In the genomic region with DNA sequence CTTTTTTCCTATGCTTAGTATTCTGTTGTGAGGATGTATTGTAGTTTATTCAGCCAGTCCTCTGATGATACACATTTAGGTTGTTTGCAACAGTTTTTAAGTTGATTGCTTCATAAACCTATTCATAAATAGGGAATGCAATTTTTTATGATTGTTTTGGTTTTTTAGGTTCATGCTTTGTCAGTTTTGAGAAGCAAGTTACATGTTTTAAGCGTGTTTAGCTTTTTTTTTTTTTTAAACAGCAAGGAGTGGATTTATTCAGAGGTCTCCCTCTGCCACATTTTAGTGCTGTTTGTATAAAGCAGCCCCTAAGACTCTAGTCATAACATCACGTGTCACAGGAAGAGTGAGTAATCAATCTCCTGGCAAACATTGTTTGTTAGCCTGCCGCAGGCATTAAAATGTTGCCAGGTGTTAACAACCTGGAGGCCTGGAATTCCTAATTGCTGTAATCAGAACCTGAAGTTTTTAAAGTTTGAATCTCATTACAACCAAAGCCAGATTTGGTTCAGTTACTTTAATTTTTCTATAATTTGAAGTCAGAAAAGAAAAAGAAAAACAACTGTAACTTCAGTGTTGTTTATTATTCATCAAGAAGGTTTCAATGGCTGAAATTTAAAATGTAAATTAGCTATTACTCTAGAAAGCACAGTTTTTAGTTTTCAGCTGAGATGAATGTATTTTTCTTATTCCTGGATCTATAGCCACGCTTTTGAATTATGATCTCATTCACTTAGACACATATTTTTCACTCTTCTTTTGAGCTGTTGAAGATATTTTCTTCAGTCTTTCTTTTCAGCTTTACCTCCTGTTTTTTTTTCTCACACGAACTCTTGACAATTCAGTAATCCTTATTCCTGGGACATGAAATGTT, we compare ENCODE assay signal across 1 cellular context.
A peak's percentile ranks its signal among the peaks of the same experiment; 100 is the strongest.
TF ChIP-seq lines count a peak whose summit lies in the region.

No MANE protein-coding gene starts in this region.

TF ChIP-seq in IMR-90, 13 proteins besides CTCF, POLR2A, EP300 and RAD21 (continued from another document):
- TF ChIP-seq MXI1 (IDR thresholded peaks at IDR 0.05; ENCODE audit: borderline replicate concordance, low read depth, low read length) (no peak), MAZ (IDR thresholded peaks at IDR 0.05; ENCODE audit: borderline replicate concordance, low read depth, low read length) (no peak), MAFK (IDR thresholded peaks at IDR 0.05; ENCODE audit: low read depth, low read length) (no peak), SMC3 (IDR thresholded peaks at IDR 0.05; ENCODE audit: low read depth, low read length) (no peak), NFE2L2 (IDR thresholded peaks at IDR 0.05; ENCODE audit: low read depth, low read length) (no peak), RCOR1 (IDR thresholded peaks at IDR 0.05; ENCODE audit: insufficient replicate concordance, low read length) (no peak), FOS (IDR thresholded peaks at IDR 0.05; ENCODE audit: low read depth, low read length) (no peak)
- TF ChIP-seq, protein P1, sequence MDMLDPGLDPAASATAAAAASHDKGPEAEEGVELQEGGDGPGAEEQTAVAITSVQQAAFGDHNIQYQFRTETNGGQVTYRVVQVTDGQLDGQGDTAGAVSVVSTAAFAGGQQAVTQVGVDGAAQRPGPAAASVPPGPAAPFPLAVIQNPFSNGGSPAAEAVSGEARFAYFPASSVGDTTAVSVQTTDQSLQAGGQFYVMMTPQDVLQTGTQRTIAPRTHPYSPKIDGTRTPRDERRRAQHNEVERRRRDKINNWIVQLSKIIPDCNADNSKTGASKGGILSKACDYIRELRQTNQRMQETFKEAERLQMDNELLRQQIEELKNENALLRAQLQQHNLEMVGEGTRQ (IDR thresholded peaks at IDR 0.05; ENCODE audit: low read depth, low read length) = peak; percentile 76
- TF ChIP-seq, protein P2, sequence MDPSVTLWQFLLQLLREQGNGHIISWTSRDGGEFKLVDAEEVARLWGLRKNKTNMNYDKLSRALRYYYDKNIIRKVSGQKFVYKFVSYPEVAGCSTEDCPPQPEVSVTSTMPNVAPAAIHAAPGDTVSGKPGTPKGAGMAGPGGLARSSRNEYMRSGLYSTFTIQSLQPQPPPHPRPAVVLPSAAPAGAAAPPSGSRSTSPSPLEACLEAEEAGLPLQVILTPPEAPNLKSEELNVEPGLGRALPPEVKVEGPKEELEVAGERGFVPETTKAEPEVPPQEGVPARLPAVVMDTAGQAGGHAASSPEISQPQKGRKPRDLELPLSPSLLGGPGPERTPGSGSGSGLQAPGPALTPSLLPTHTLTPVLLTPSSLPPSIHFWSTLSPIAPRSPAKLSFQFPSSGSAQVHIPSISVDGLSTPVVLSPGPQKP (IDR thresholded peaks at IDR 0.05; ENCODE audit: borderline replicate concordance, low read depth, low read length) = no peak
TF ChIP-seq in IMR-90: peak in this region for 4.
